Comparison of ENCODE assay signal across 9 cellular contexts in the genomic region with DNA sequence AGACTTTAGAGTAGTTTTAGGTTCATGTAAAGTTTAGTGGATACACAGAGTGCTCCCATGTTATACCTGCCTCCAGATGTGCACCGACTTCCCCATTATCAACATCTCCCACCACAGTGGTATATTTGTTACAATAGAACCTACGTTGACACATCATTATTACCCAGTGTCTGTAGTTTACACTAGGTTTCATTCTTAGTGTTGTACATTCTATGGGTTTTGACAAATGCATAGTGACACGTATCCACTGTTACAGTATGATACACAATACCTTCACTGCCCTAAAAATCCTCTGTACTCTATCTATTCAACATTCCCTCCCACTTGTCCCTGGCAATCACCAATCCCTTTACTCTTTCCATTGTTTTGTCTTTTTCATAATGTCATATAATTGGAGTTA. TPM values are rescaled to one million over a fixed set of nuclear protein-coding genes. Genes with fewer than 3 reads are reported as not detected.
"Had no signal": no experiment of that assay in that cellular context is flagged by ENCODE, and none has a peak within 500 bp of the region (broad histone marks: within the 10 kb centered on the region; RNA-seq: fewer than 3 reads in every experiment).

No MANE protein-coding gene starts in this region.

- H3K27ac Mint-ChIP-seq: GM23338, H9, HFFc6 had no signal

- DNase-seq: GM23248, H7, H9, HCEC 1CT, HFFc6 had no signal

- H3K4me3 Mint-ChIP-seq: GM23338, H9, HFFc6 had no signal

- ATAC-seq: GM23338, HCT116 had no signal

RNA-seq across cellular contexts. Expression of a gene that starts 34.3 kb away (rescaled TPM):
- total RNA-seq: GM23248, GM23338, H1, H4, H9, HFFc6 had no signal
